In genomic region chr11:78231962-78232459, GRCh38 we compare ENCODE assay signal across 15 cellular contexts. TPM values are rescaled to one million over a fixed set of nuclear protein-coding genes. Genes with fewer than 3 reads are reported as not detected.
DNase-seq lines count a peak whose midpoint lies in the region; ATAC-seq and TF ChIP-seq lines count a peak whose summit lies in the region.
"Had no signal": no experiment of that assay in that cellular context is flagged by ENCODE, and none has a peak within 500 bp of the region (broad histone marks: within the 10 kb centered on the region; RNA-seq: fewer than 3 reads in every experiment).

No MANE protein-coding gene starts in this region.

- no peak overlapping the region for H2BK20ac ChIP-seq in H9 (ENCODE audit: low read depth, low read length, poor library complexity, severe bottlenecking)

- H2AFZ ChIP-seq in H9 (ENCODE audit: low read length) = no peak overlapping the region
- H2AFZ ChIP-seq in OCI-LY7 (ENCODE audit: low read length) = no peak overlapping the region

- no peak overlapping the region for H4K5ac ChIP-seq in H9 (ENCODE audit: insufficient read length, low read depth, low read length)

- no peak overlapping the region for H3K18ac ChIP-seq in H9 (ENCODE audit: insufficient read length, low read depth, low read length)

- no peak overlapping the region for H2BK120ac ChIP-seq in H9 (ENCODE audit: low read depth, low read length, poor library complexity, severe bottlenecking)

- H4K20me1 ChIP-seq in H9 (ENCODE audit: control insufficient read depth, insufficient read depth, insufficient read length) = no peaks in the 10 kb centered on the region
- H4K20me1 ChIP-seq in OCI-LY7 (ENCODE audit: insufficient read depth, low read length) = no peaks in the 10 kb centered on the region

- no peaks in the 10 kb centered on the region for H3K4me1 ChIP-seq in CD8-positive, alpha-beta T cell (ENCODE audit: insufficient read depth, low read length)
- H3K4me1 ChIP-seq in H9 (ENCODE audit: insufficient read depth, low read length) (peaks cover 2% of the 10 kb centered on the region; the same call in 1 of the 2 replicates), OCI-LY7 (ENCODE audit: insufficient read depth, low read length, poor library complexity, severe bottlenecking) (peaks cover 19% of the 10 kb centered on the region)
- H3K4me1 ChIP-seq: pancreas had no signal

- H3T11ph ChIP-seq in H9 (ENCODE audit: low read length) = no peak overlapping the region

- H3K9me2 ChIP-seq in OCI-LY7 (ENCODE audit: insufficient read depth, low read length) = no peaks in the 10 kb centered on the region

- CTCF ChIA-PET in RWPE1 (lab: Yijun Ruan, JAX) = no interaction called here
- CTCF ChIA-PET in CD8-positive, alpha-beta T cell (lab: Charles Lee) = no interaction called here
- CTCF ChIA-PET in OCI-LY7 (lab: Charles Lee; ENCODE audit: unreplicated experiment) = interaction anchor here (0.7 kb wide), 1 partner anchor 108 kb away, joined by 4 read pairs; no protein-coding TSS in a partner anchor

- H3K36me3 ChIP-seq in CD8-positive, alpha-beta T cell (ENCODE audit: insufficient read depth, low read length) = no peaks in the 10 kb centered on the region
- no peaks in the 10 kb centered on the region for H3K36me3 ChIP-seq in OCI-LY7 (ENCODE audit: insufficient read depth, low read length)
- H3K36me3 ChIP-seq: pancreas had no signal

- H4K91ac ChIP-seq in H9 (ENCODE audit: insufficient read length, low read depth, low read length) = no peak overlapping the region

- intact Hi-C loops in sciatic nerve (cut with DNase I) = no loop called here
- intact Hi-C loops in CD8-positive, alpha-beta T cell (cut with DNase I, micrococcal nuclease) = no loop called here
- intact Hi-C loops in OCI-LY7 (cut with micrococcal nuclease; ENCODE audit: unreplicated experiment) = no loop called here

- POLR2A ChIA-PET in RWPE1 (lab: Yijun Ruan, JAX; ENCODE audit: low non-redundant PET) = no interaction called here
- POLR2A ChIA-PET in CD8-positive, alpha-beta T cell (lab: Charles Lee) = no interaction called here
- POLR2A ChIA-PET in OCI-LY7 (lab: Charles Lee) = interaction anchor here (0.5 to 0.7 kb wide), 2 partner anchors 18 to 269 kb away, joined by 3 to 5 read pairs; no protein-coding TSS in a partner anchor

- H3K4me2 ChIP-seq in H9 (ENCODE audit: insufficient read depth, insufficient read length, low read length) (no peak overlapping the region), OCI-LY7 (ENCODE audit: low read length) (no peak overlapping the region)

- H3K4me1 Mint-ChIP-seq in CD8-positive, alpha-beta T cell (ENCODE audit: low read depth) = peaks cover 4% of the 10 kb centered on the region
- peaks cover 2 to 7% of the 10 kb centered on the region in 2 experiments; a peak in 2 of 4 replicates for H3K4me1 Mint-ChIP-seq in H9

- H2BK15ac ChIP-seq in H9 (ENCODE audit: low read depth, low read length) = no peak overlapping the region

- H3K4ac ChIP-seq in H9 (ENCODE audit: low read depth, low read length) = no peak overlapping the region

- no peak overlapping the region for H3K4me3 Mint-ChIP-seq in CD8-positive, alpha-beta T cell
- no peak overlapping the region for H3K4me3 Mint-ChIP-seq in H9
- H3K4me3 Mint-ChIP-seq: activated CD4-positive, alpha-beta memory T cell treated with anti-CD3 and anti-CD28 coated beads, Interleukin-2, amount 10 ng/mL, durations not matched to agents 7 days and 5 days; activated naive CD8-positive, alpha-beta T cell treated with anti-CD3 and anti-CD28 coated beads for 36 hours had no signal

- H3K79me2 ChIP-seq in H9 (ENCODE audit: insufficient read depth, low read length) (no peaks in the 10 kb centered on the region), OCI-LY7 (ENCODE audit: insufficient read depth, low read depth, low read length) (no peaks in the 10 kb centered on the region)

- H3K27me3 ChIP-seq in CD8-positive, alpha-beta T cell (ENCODE audit: insufficient read depth, low read length) = no peaks in the 10 kb centered on the region
- no peaks in the 10 kb centered on the region for H3K27me3 ChIP-seq in H9 (ENCODE audit: insufficient read depth, low read length)
- H3K27me3 ChIP-seq: pancreas had no signal

- no peak overlapping the region for H2BK5ac ChIP-seq in H9 (ENCODE audit: insufficient read length, low read length)

- no peaks in the 10 kb centered on the region for H3K23me2 ChIP-seq in H9 (ENCODE audit: insufficient read length, low read depth, low read length, poor library complexity, severe bottlenecking)

- DNase-seq in ELR (ENCODE audit: low read depth) = peak; percentile 27
- peak; percentile 13 for DNase-seq in RWPE1 (ENCODE audit: low spot score)
- peak; percentile 70 for DNase-seq in fibroblast of mammary gland (ENCODE audit: low read depth)
- no peak for DNase-seq in sciatic nerve (ENCODE audit: low spot score)
- no peak for DNase-seq in stimulated activated CD4-positive, alpha-beta T cell treated with anti-CD3 and anti-CD28 coated beads, Interleukin-12 subunit alpha, Interleukin-12 subunit beta, amount 100 ng/mL, for 4 hours
- no peak for DNase-seq in CD8-positive, alpha-beta T cell
- DNase-seq in H9 = no peak
- no peak for DNase-seq in OCI-LY7 (ENCODE audit: low spot score)
- DNase-seq: activated CD4-positive, alpha-beta memory T cell treated with anti-CD3 and anti-CD28 coated beads, Interleukin-2, amount 10 ng/mL, durations not matched to agents 7 days and 5 days; activated naive CD8-positive, alpha-beta T cell treated with anti-CD3 and anti-CD28 coated beads for 36 hours; Calu3; NCI-H1417; NK-92 treated with Interleukin-12 subunit alpha and Interleukin-12 subunit beta, amount 100 ng/mL, for 24 hours; pancreas; T-helper 1 cell had no signal

- no TSS peak for BruUV-seq in OCI-LY7 (replicated peaks; lab: Mats Ljungman, UMichigan)

- H3K27ac Mint-ChIP-seq in CD8-positive, alpha-beta T cell = no peak overlapping the region
- no peak overlapping the region for H3K27ac Mint-ChIP-seq in H9
- H3K27ac Mint-ChIP-seq: activated CD4-positive, alpha-beta memory T cell treated with anti-CD3 and anti-CD28 coated beads, Interleukin-2, amount 10 ng/mL, durations not matched to agents 7 days and 5 days; activated naive CD8-positive, alpha-beta T cell treated with anti-CD3 and anti-CD28 coated beads for 36 hours had no signal

- H4K8ac ChIP-seq in H9 (replicated peaks; ENCODE audit: insufficient read length, low read depth, low read length) = no peak overlapping the region

- no peak overlapping the region for H2AK5ac ChIP-seq in H9 (ENCODE audit: insufficient read length, low read length)

- H3K79me1 ChIP-seq in H9 (ENCODE audit: insufficient read depth, low read depth, low read length, poor library complexity, severe bottlenecking) = no peaks in the 10 kb centered on the region

- peak; percentile 74 for ATAC-seq in sciatic nerve
- ATAC-seq in CD8-positive, alpha-beta T cell = no peak
- ATAC-seq: pancreas had no signal

- no peaks in the 10 kb centered on the region for H3K27me3 Mint-ChIP-seq in CD8-positive, alpha-beta T cell (ENCODE audit: low read depth)
- H3K27me3 Mint-ChIP-seq in H9 (ENCODE audit: low read depth) = no peaks in the 10 kb centered on the region
- H3K27me3 Mint-ChIP-seq: activated CD4-positive, alpha-beta memory T cell treated with anti-CD3 and anti-CD28 coated beads, Interleukin-2, amount 10 ng/mL, durations not matched to agents 7 days and 5 days; activated naive CD8-positive, alpha-beta T cell treated with anti-CD3 and anti-CD28 coated beads for 36 hours had no signal

- H3K56ac ChIP-seq in H9 (ENCODE audit: insufficient read length, low read depth, low read length) = no peak overlapping the region

- no peak for TF ChIP-seq CTCF in RWPE1 (conservative IDR thresholded peaks at IDR 0.05; ENCODE audit: low read depth)
- TF ChIP-seq CTCF in fibroblast of mammary gland (conservative IDR thresholded peaks at IDR 0.05; ENCODE audit: control insufficient read depth, insufficient read depth, low read depth, low read length) = no peak
- TF ChIP-seq CTCF in CD8-positive, alpha-beta T cell (IDR thresholded peaks at IDR 0.05) = no peak
- TF ChIP-seq CTCF in H9 (conservative IDR thresholded peaks at IDR 0.05) = no peak
- TF ChIP-seq CTCF in OCI-LY7 (conservative IDR thresholded peaks at IDR 0.05; ENCODE audit: low read length) = no peak

- no peaks in the 10 kb centered on the region for H3K9me3 ChIP-seq in CD8-positive, alpha-beta T cell (ENCODE audit: low read length)
- H3K9me3 ChIP-seq in H9 (ENCODE audit: control insufficient read depth, low read depth, low read length) (no peaks in the 10 kb centered on the region), OCI-LY7 (ENCODE audit: low read length) (no peaks in the 10 kb centered on the region)
- H3K9me3 ChIP-seq: pancreas had no signal

- H3K14ac ChIP-seq in H9 (ENCODE audit: insufficient read depth, low read length) = no peak overlapping the region

- no peaks in the 10 kb centered on the region for H3K9me3 Mint-ChIP-seq in CD8-positive, alpha-beta T cell
- H3K9me3 Mint-ChIP-seq in H9 = no peaks in the 10 kb centered on the region
- H3K9me3 Mint-ChIP-seq: activated CD4-positive, alpha-beta memory T cell treated with anti-CD3 and anti-CD28 coated beads, Interleukin-2, amount 10 ng/mL, durations not matched to agents 7 days and 5 days; activated naive CD8-positive, alpha-beta T cell treated with anti-CD3 and anti-CD28 coated beads for 36 hours had no signal

- no peak overlapping the region for H3K27ac ChIP-seq in RWPE1
- H3K27ac ChIP-seq in CD8-positive, alpha-beta T cell (ENCODE audit: low read depth, low read length) = no peak overlapping the region
- H3K27ac ChIP-seq in H9 (ENCODE audit: insufficient read length, low read depth, low read length) = no peak overlapping the region
- H3K27ac ChIP-seq in OCI-LY7 (ENCODE audit: low read depth, low read length, poor library complexity, severe bottlenecking) = no peak overlapping the region
- H3K27ac ChIP-seq: pancreas had no signal

- no peak overlapping the region for H2BK12ac ChIP-seq in H9 (ENCODE audit: insufficient read length, low read depth, low read length)

- no peak overlapping the region for H3K23ac ChIP-seq in H9 (ENCODE audit: insufficient read length, low read depth, low read length)

- no peaks in the 10 kb centered on the region for H3K36me3 Mint-ChIP-seq in CD8-positive, alpha-beta T cell
- no peaks in the 10 kb centered on the region for H3K36me3 Mint-ChIP-seq in H9 (ENCODE audit: insufficient read depth in 1 of 3, low read depth in 3 of 3)
- H3K36me3 Mint-ChIP-seq: activated naive CD8-positive, alpha-beta T cell treated with anti-CD3 and anti-CD28 coated beads for 36 hours had no signal

- no peak overlapping the region for H3K9ac ChIP-seq in H9 (ENCODE audit: extremely low read depth, insufficient read length, low read length)

- H3K4me3 ChIP-seq in fibroblast of mammary gland (ENCODE audit: control insufficient read depth, low read depth, low read length) = no peak overlapping the region
- no peak overlapping the region for H3K4me3 ChIP-seq in CD8-positive, alpha-beta T cell (ENCODE audit: low read depth, low read length)
- no peak overlapping the region for H3K4me3 ChIP-seq in OCI-LY7 (ENCODE audit: low read depth, low read length, poor library complexity, severe bottlenecking)
- H3K4me3 ChIP-seq: pancreas had no signal

RNA-seq across cellular contexts. Expression of gene USP35, which starts 43.3 kb away (rescaled TPM):
- total RNA-seq in sciatic nerve (11.5 TPM), H9 (2021) (6.8 and 7.7 TPM in 2 replicates), OCI-LY7 (2022) (4.8 and 4.9 TPM in 2 replicates)
- 10 to 100 TPM; 22.3 to 23.4 TPM for total RNA-seq in CD8-positive, alpha-beta T cell
- 3.2 and 3.4 TPM in 2 replicates for total RNA-seq in OCI-LY7 (2014; rRNA removed; shearing (Covaris generic))

RNA-seq across cellular contexts. Expression of gene KCTD21, which starts 43.6 kb away (rescaled TPM):
- 13.7 TPM for total RNA-seq in sciatic nerve
- total RNA-seq in CD8-positive, alpha-beta T cell = 1 to 10 TPM; 3.0 to 3.4 TPM
- total RNA-seq in H9 (2021) = 4.0 and 4.3 TPM in 2 replicates
- total RNA-seq in OCI-LY7 (2014; rRNA removed; shearing (Covaris generic)) = 1.5 and 2.8 TPM in 2 replicates
- total RNA-seq in OCI-LY7 (2022) = 2.5 and 2.7 TPM in 2 replicates

Comparison
In these comparisons a context has a peak if more than half of its experiments do, and no peak if none do; other contexts are left out.
1. DNase-seq: peak in ELR (single experiment), RWPE1 (single experiment) and fibroblast of mammary gland (single experiment); none in sciatic nerve (single experiment), stimulated activated CD4-positive, alpha-beta T cell treated with anti-CD3 and anti-CD28 coated beads, Interleukin-12 subunit alpha, Interleukin-12 subunit beta, amount 100 ng/mL, for 4 hours (single experiment), CD8-positive, alpha-beta T cell (0 of 7), H9 (single experiment) and OCI-LY7 (single experiment).